In the genomic region with DNA sequence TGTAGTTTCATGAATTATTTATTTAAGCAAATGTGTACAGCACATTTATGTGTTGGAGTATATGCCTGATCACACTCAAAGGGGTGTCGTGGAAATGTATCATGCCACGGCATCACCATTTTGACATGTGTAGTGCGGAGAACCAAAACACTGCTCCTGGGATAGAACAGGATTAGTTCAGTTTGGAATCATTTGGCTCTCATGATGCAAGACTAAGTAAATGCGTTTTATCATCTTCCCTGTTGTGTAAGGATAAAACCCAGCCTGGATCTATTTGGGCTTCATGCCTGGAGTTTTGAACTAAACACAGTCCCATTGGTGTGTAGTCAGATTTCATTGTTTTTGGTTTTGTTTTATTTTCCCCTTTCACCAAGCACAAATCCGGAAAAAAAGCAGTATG, we compare ENCODE assay signal across 1 cellular context.
TF ChIP-seq lines count a peak whose summit lies in the region.

No MANE protein-coding gene starts in this region.

TF ChIP-seq in neural cell, 6 proteins besides CTCF, POLR2A, EP300 and RAD21:
- peak; percentile 77 for TF ChIP-seq REST (IDR thresholded peaks at IDR 0.05; ENCODE audit: borderline replicate concordance)
- TF ChIP-seq MXI1 (conservative IDR thresholded peaks at IDR 0.05; ENCODE audit: poor library complexity, severe bottlenecking) = no peak
- peak; percentile 57 for TF ChIP-seq POLR2AphosphoS5 (IDR thresholded peaks at IDR 0.05)
